1 cellular context compared by ENCODE assay signal in the genomic region with DNA sequence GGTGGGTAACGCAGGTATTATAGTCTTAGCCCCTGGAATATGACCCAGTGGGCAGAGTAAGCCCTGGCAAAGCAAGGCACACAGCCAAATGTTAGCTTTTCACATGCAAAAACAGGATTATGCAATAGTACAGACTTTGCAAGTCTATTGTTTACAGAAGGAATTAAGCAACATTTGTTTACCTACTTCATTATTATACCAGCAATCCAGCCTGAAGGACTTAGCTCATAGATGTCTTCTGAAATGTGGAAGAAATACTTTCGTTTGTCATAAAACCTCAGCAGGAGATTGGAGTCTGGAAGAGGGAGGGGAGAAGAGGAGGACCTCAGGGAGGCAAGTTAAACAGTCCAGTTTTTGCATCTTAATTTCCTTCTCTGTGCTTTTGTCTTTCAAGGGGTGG.
TF ChIP-seq lines count a peak whose summit lies in the region.

No MANE protein-coding gene starts in this region.

TF ChIP-seq in SK-N-SH treated with all-trans-retinoic acid at 6 μM for 48 hours, 23 proteins besides CTCF, POLR2A, EP300 and RAD21 (continued from another document):
- TF ChIP-seq, protein P1, sequence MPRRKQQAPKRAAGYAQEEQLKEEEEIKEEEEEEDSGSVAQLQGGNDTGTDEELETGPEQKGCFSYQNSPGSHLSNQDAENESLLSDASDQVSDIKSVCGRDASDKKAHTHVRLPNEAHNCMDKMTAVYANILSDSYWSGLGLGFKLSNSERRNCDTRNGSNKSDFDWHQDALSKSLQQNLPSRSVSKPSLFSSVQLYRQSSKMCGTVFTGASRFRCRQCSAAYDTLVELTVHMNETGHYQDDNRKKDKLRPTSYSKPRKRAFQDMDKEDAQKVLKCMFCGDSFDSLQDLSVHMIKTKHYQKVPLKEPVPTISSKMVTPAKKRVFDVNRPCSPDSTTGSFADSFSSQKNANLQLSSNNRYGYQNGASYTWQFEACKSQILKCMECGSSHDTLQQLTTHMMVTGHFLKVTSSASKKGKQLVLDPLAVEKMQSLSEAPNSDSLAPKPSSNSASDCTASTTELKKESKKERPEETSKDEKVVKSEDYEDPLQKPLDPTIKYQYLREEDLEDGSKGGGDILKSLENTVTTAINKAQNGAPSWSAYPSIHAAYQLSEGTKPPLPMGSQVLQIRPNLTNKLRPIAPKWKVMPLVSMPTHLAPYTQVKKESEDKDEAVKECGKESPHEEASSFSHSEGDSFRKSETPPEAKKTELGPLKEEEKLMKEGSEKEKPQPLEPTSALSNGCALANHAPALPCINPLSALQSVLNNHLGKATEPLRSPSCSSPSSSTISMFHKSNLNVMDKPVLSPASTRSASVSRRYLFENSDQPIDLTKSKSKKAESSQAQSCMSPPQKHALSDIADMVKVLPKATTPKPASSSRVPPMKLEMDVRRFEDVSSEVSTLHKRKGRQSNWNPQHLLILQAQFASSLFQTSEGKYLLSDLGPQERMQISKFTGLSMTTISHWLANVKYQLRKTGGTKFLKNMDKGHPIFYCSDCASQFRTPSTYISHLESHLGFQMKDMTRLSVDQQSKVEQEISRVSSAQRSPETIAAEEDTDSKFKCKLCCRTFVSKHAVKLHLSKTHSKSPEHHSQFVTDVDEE (CRISPR knock-in tag; IDR thresholded peaks at IDR 0.05): no peak
- TF ChIP-seq ZNF565 (CRISPR knock-in tag; conservative IDR thresholded peaks at IDR 0.05; ENCODE audit: low read depth) (no peak), OSR1 (CRISPR knock-in tag; IDR thresholded peaks at IDR 0.05) (no peak), ZFP30 (CRISPR knock-in tag; IDR thresholded peaks at IDR 0.05) (no peak), SNAI2 (CRISPR knock-in tag; IDR thresholded peaks at IDR 0.05) (no peak), ZC3H10 (CRISPR knock-in tag; IDR thresholded peaks at IDR 0.05) (no peak), ESRRG (CRISPR knock-in tag; IDR thresholded peaks at IDR 0.05) (no peak)
- TF ChIP-seq, protein P2, sequence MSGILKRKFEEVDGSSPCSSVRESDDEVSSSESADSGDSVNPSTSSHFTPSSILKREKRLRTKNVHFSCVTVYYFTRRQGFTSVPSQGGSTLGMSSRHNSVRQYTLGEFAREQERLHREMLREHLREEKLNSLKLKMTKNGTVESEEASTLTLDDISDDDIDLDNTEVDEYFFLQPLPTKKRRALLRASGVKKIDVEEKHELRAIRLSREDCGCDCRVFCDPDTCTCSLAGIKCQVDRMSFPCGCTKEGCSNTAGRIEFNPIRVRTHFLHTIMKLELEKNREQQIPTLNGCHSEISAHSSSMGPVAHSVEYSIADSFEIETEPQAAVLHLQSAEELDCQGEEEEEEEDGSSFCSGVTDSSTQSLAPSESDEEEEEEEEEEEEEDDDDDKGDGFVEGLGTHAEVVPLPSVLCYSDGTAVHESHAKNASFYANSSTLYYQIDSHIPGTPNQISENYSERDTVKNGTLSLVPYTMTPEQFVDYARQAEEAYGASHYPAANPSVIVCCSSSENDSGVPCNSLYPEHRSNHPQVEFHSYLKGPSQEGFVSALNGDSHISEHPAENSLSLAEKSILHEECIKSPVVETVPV (CRISPR knock-in tag; IDR thresholded peaks at IDR 0.05): no peak
